1 cellular context compared by ENCODE assay signal in genomic region chrX:133668225-133668931, GRCh38.
TF ChIP-seq lines count a peak whose summit lies in the region.

No MANE protein-coding gene starts in this region.

TF ChIP-seq in GM23338, 12 proteins besides CTCF, POLR2A, EP300 and RAD21 (continued from another document):
- TF ChIP-seq ZNF462 (CRISPR knock-in tag; IDR thresholded peaks at IDR 0.05) (no peak), NANOG (IDR thresholded peaks at IDR 0.05; ENCODE audit: borderline replicate concordance) (no peak), JUNB (IDR thresholded peaks at IDR 0.05; ENCODE audit: unreplicated experiment) (no peak), ETS1 (IDR thresholded peaks at IDR 0.05) (no peak), CREB1 (CRISPR knock-in tag; IDR thresholded peaks at IDR 0.05; ENCODE audit: low read depth) (no peak), ZNF114 (CRISPR knock-in tag; IDR thresholded peaks at IDR 0.05) (no peak), POLR2AphosphoS5 (IDR thresholded peaks at IDR 0.05; ENCODE audit: low read depth) (no peak), EZH2 (IDR thresholded peaks at IDR 0.05; ENCODE audit: low read depth, unreplicated experiment) (no peak)
- TF ChIP-seq, protein P1, sequence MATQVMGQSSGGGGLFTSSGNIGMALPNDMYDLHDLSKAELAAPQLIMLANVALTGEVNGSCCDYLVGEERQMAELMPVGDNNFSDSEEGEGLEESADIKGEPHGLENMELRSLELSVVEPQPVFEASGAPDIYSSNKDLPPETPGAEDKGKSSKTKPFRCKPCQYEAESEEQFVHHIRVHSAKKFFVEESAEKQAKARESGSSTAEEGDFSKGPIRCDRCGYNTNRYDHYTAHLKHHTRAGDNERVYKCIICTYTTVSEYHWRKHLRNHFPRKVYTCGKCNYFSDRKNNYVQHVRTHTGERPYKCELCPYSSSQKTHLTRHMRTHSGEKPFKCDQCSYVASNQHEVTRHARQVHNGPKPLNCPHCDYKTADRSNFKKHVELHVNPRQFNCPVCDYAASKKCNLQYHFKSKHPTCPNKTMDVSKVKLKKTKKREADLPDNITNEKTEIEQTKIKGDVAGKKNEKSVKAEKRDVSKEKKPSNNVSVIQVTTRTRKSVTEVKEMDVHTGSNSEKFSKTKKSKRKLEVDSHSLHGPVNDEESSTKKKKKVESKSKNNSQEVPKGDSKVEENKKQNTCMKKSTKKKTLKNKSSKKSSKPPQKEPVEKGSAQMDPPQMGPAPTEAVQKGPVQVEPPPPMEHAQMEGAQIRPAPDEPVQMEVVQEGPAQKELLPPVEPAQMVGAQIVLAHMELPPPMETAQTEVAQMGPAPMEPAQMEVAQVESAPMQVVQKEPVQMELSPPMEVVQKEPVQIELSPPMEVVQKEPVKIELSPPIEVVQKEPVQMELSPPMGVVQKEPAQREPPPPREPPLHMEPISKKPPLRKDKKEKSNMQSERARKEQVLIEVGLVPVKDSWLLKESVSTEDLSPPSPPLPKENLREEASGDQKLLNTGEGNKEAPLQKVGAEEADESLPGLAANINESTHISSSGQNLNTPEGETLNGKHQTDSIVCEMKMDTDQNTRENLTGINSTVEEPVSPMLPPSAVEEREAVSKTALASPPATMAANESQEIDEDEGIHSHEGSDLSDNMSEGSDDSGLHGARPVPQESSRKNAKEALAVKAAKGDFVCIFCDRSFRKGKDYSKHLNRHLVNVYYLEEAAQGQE (IDR thresholded peaks at IDR 0.05; ENCODE audit: unreplicated experiment) = no peak
